ENCODE assay signal across 11 cellular contexts in the genomic region with DNA sequence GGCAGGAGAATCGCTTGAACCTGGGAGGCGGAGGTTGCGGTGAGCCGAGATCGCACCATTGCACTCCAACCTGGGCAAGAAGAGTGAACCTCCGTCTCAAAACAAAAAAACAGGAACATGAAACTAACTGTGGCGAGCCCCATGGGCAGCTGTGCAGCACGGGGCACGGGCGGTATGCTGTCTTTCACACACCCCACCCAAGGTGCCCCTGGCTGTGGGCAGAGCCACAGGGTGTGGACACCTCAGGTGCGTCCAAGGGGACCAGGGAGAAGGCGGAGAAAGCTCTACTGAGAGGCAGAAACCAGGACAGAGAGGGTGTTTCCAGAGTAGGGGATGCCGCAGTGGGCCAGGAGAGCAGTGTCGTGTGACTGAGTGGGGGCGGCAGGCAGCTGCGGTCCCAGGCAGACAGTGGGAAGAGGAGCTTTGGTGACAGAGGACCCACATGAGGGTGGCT. TPM values are rescaled to one million over a fixed set of nuclear protein-coding genes. Genes with fewer than 3 reads are reported as not detected.
DNase-seq lines count a peak whose midpoint lies in the region; ATAC-seq and TF ChIP-seq lines count a peak whose summit lies in the region.
"Had no signal": no experiment of that assay in that cellular context is flagged by ENCODE, and none has a peak within 500 bp of the region (broad histone marks: within the 10 kb centered on the region; RNA-seq: fewer than 3 reads in every experiment).

No MANE protein-coding gene starts in this region.

- no peaks in the 10 kb centered on the region for H3K9me2 ChIP-seq in SU-DHL-6 (replicated peaks; ENCODE audit: insufficient read depth, low read length)

- H3K27me3 ChIP-seq in heart right ventricle: no peaks in the 10 kb centered on the region
- no peaks in the 10 kb centered on the region for H3K27me3 ChIP-seq in SU-DHL-6 (ENCODE audit: low read length)
- H3K27me3 ChIP-seq in BE2C: no peaks in the 10 kb centered on the region

- intact Hi-C loops in heart right ventricle (cut with DNase I) (no loop called here), cardiac septum (cut with DNase I) (no loop called here)

- no peak for TF ChIP-seq CTCF in heart right ventricle (IDR thresholded peaks at IDR 0.05)
- no peak for TF ChIP-seq CTCF in SU-DHL-6 (IDR thresholded peaks at IDR 0.05; ENCODE audit: insufficient read depth, low read length, poor library complexity, severe bottlenecking)
- TF ChIP-seq CTCF in BE2C (IDR thresholded peaks at IDR 0.05; ENCODE audit: low read depth, low read length): no peak

- H3K4me1 ChIP-seq in heart right ventricle (peaks cover 0 to 13% (median 0%) of the 10 kb centered on the region in 9 donors), BE2C (no peaks in the 10 kb centered on the region)

- DNase-seq in heart right ventricle: no peak
- DNase-seq in cardiac septum (ENCODE audit: low spot score): no peak
- no peak for DNase-seq in BE2C
- no peak for DNase-seq in NCI-H526 treated with DMSO at 0.1 percent for 48 hours (lab: John Stamatoyannopoulos, UW)
- no peak for DNase-seq in midbrain (lab: John Stamatoyannopoulos, UW)
- DNase-seq in NCI-H1417 treated with DMSO at 0.1 percent for 48 hours (lab: John Stamatoyannopoulos, UW): no peak
- DNase-seq: activated CD4-positive, alpha-beta T cell treated with anti-CD3 and anti-CD28 coated beads for 4 hours; C1 segment of cervical spinal cord; Kasumi-1 had no signal

- H2AFZ ChIP-seq in SU-DHL-6 (ENCODE audit: low read depth, low read length, severe bottlenecking): no peak overlapping the region

- H3K36me3 ChIP-seq in heart right ventricle (peaks cover 0 to 51% (median 19%) of the 10 kb centered on the region in 9 donors), SU-DHL-6 (ENCODE audit: low read length) (no peaks in the 10 kb centered on the region), BE2C (peaks cover 23% of the 10 kb centered on the region)

- H3K9me3 ChIP-seq in heart right ventricle (peaks cover 0 to 11% (median 0%) of the 10 kb centered on the region in 11 donors), SU-DHL-6 (ENCODE audit: insufficient read depth, low read length) (no peaks in the 10 kb centered on the region), BE2C (no peaks in the 10 kb centered on the region)

- H3K27ac ChIP-seq in heart right ventricle: peak overlapping the region in 1 of 10 donors; percentile 66
- H3K27ac ChIP-seq in SU-DHL-6 (ENCODE audit: low read depth, low read length): peak overlapping the region; percentile 96

- H3K4me2 ChIP-seq in SU-DHL-6 (ENCODE audit: low read depth, low read length, poor library complexity, severe bottlenecking): peak overlapping the region; percentile 64

- ATAC-seq in heart right ventricle (peak in 5 of 8 donors; percentile 41 to 68 (median 51)), HG02970 (IDR thresholded peaks at IDR 0.05; ENCODE audit: low FRiP score, unreplicated experiment) (peak; percentile 61)

- no peak overlapping the region for H3K4me3 ChIP-seq in heart right ventricle
- peak overlapping the region; percentile 36 for H3K4me3 ChIP-seq in SU-DHL-6 (ENCODE audit: insufficient read depth, low read length, poor library complexity, severe bottlenecking)
- H3K4me3 ChIP-seq in BE2C (ENCODE audit: low read depth, low read length): no peak overlapping the region

- no peaks in the 10 kb centered on the region for H4K20me1 ChIP-seq in SU-DHL-6 (ENCODE audit: low read depth, low read length)

- H3F3A ChIP-seq in SU-DHL-6 (ENCODE audit: insufficient read depth): peaks cover 27% of the 10 kb centered on the region

- 91 to 92% methylated on average over 16 of the region's 16 CpGs for WGBS in heart right ventricle, 2 donors

- no peaks in the 10 kb centered on the region; the same call in 1 of the 2 replicates for H3K79me2 ChIP-seq in SU-DHL-6 (ENCODE audit: insufficient read depth, low read length)

- peak overlapping the region; percentile 46 for H3K9ac ChIP-seq in SU-DHL-6 (ENCODE audit: low read length)

RNA-seq across cellular contexts. Expression of a gene that starts 29.8 kb away (rescaled TPM):
- total RNA-seq in heart right ventricle: 10 to 100 TPM; 35.2 to 53.5 (median 42.8) TPM
- polyA plus RNA-seq in heart right ventricle: 100 to 1,000 TPM in 1 of 2 donors, 10 to 100 TPM in 1; 61.3 to 103 TPM
- 48.3 TPM for total RNA-seq in cardiac septum
- polyA plus RNA-seq in BE2C (2012; ENCODE audit: insufficient read depth, insufficient read length, low read depth): 69.1 TPM

RNA-seq across cellular contexts. Expression of a gene that starts 37.4 kb away (rescaled TPM):
- total RNA-seq in heart right ventricle (1 to 10 TPM; 4.1 to 9.3 (median 6.3) TPM), cardiac septum (6.6 TPM)
- polyA plus RNA-seq in heart right ventricle: 10 to 100 TPM in 1 of 2 donors, 1 to 10 TPM in 1; 5.4 to 15.6 TPM
- polyA plus RNA-seq in BE2C (2012; ENCODE audit: insufficient read depth, insufficient read length, low read depth): 23.4 TPM
